ENCODE assay signal across 1 cellular context in genomic region chr1:12177999-12178441, GRCh38.
TF ChIP-seq lines count a peak whose summit lies in the region.

No MANE protein-coding gene starts in this region.

TF ChIP-seq in H1, 55 proteins besides CTCF, POLR2A, EP300 and RAD21:
- no peak for TF ChIP-seq MAX (IDR thresholded peaks at IDR 0.05)
- no peak for TF ChIP-seq CBX5 (IDR thresholded peaks at IDR 0.05; ENCODE audit: low read depth, low read length)
- TF ChIP-seq ATF3 (IDR thresholded peaks at IDR 0.05; ENCODE audit: insufficient read depth, low read depth, low read length) = no peak
- TF ChIP-seq YY1 (IDR thresholded peaks at IDR 0.05; ENCODE audit: low read depth, low read length) = no peak
- no peak for TF ChIP-seq POU5F1 (IDR thresholded peaks at IDR 0.05; ENCODE audit: low read depth, low read length)
- TF ChIP-seq CBX8 (IDR thresholded peaks at IDR 0.05; ENCODE audit: borderline replicate concordance, low read depth, low read length) = no peak
- TF ChIP-seq CEBPB (IDR thresholded peaks at IDR 0.05; ENCODE audit: low read depth, low read length) = no peak
TF ChIP-seq in H1: peak in this region for 0.
